1 cellular context compared by ENCODE assay signal in genomic region chr13:29955137-29955650, GRCh38.
TF ChIP-seq lines count a peak whose summit lies in the region.

No MANE protein-coding gene starts in this region.

TF ChIP-seq in H1, 55 proteins besides CTCF, POLR2A, EP300 and RAD21:
- TF ChIP-seq CHD2 (IDR thresholded peaks at IDR 0.05; ENCODE audit: low read length) (no peak), CHD7 (IDR thresholded peaks at IDR 0.05; ENCODE audit: insufficient replicate concordance, low read length) (no peak), CBX5 (IDR thresholded peaks at IDR 0.05; ENCODE audit: low read depth, low read length) (no peak), KDM5A (IDR thresholded peaks at IDR 0.05; ENCODE audit: low read length) (no peak), PHF8 (conservative IDR thresholded peaks at IDR 0.05; ENCODE audit: low read depth, low read length) (no peak), GTF2F1 (IDR thresholded peaks at IDR 0.05; ENCODE audit: borderline replicate concordance, low read depth, low read length) (no peak)
